10 cellular contexts compared by ENCODE assay signal in genomic region chr1:15426492-15427279, GRCh38. TPM values are rescaled to one million over a fixed set of nuclear protein-coding genes. Genes with fewer than 3 reads are reported as not detected.
DNase-seq lines count a peak whose midpoint lies in the region; ATAC-seq and TF ChIP-seq lines count a peak whose summit lies in the region.
"Had no signal": no experiment of that assay in that cellular context is flagged by ENCODE, and none has a peak within 500 bp of the region (broad histone marks: within the 10 kb centered on the region; RNA-seq: fewer than 3 reads in every experiment).

No MANE protein-coding gene starts in this region.

- DNase-seq in MV-4-11 (lab: John Stamatoyannopoulos, UW) (peak; percentile 15), adrenal gland (peak; percentile 73 to 86 (median 81)), iris pigment epithelial cell (ENCODE audit: low read depth) (peak; percentile 63), RPMI8226 (no peak), retina (no peak), ecto neural progenitor cell (ENCODE audit: low spot score) (no peak)
- no peak for DNase-seq in stimulated activated naive CD8-positive, alpha-beta T cell treated with anti-CD3 and anti-CD28 coated beads, Interleukin-15, amount 100 ng/mL, for 72 hours
- DNase-seq: NCI-H82 had no signal

- TF ChIP-seq POLR2A in adrenal gland (IDR thresholded peaks at IDR 0.05): peak in 1 of 2 donors; percentile 41

- ATAC-seq in stimulated activated naive CD8-positive, alpha-beta T cell treated with anti-CD3 and anti-CD28 coated beads, Interleukin-15, amount 100 ng/mL, for 72 hours: peak; percentile 14
- ATAC-seq in HG02588 (IDR thresholded peaks at IDR 0.05; ENCODE audit: unreplicated experiment): no peak

- peak; percentile 5 to 69 (median 61) for TF ChIP-seq CTCF in adrenal gland (IDR thresholded peaks at IDR 0.05)

- peaks cover 7 to 33% of the 10 kb centered on the region in 2 donors for H3K4me1 ChIP-seq in adrenal gland (replicated peaks in 1 of 2)

- H3K4me1 Mint-ChIP-seq in stimulated activated naive CD8-positive, alpha-beta T cell treated with anti-CD3 and anti-CD28 coated beads, Interleukin-15, amount 100 ng/mL, for 72 hours: peaks cover 10% of the 10 kb centered on the region

- H3K27ac ChIP-seq in adrenal gland: peak overlapping the region; percentile 69 to 91 (median 78)

- H3K9me3 ChIP-seq in adrenal gland (replicated peaks in 1 of 3): no peaks in the 10 kb centered on the region

- WGBS in adrenal gland, 4 donors: 46 to 65% (median 49%) methylated on average over 13 to 30 of the region's 30 CpGs

- H3K4me3 ChIP-seq in adrenal gland: no peak overlapping the region

- peaks cover 0 to 14% of the 10 kb centered on the region in 2 donors for H3K36me3 ChIP-seq in adrenal gland (replicated peaks in 1 of 2)

- H3K27me3 Mint-ChIP-seq in stimulated activated naive CD8-positive, alpha-beta T cell treated with anti-CD3 and anti-CD28 coated beads, Interleukin-15, amount 100 ng/mL, for 72 hours: no peaks in the 10 kb centered on the region

- intact Hi-C loops in adrenal gland (cut with DNase I): no loop called here

- H3K27me3 ChIP-seq in adrenal gland: no peaks in the 10 kb centered on the region

- H3K9me3 Mint-ChIP-seq in stimulated activated naive CD8-positive, alpha-beta T cell treated with anti-CD3 and anti-CD28 coated beads, Interleukin-15, amount 100 ng/mL, for 72 hours: no peaks in the 10 kb centered on the region

- H3K27ac Mint-ChIP-seq in stimulated activated naive CD8-positive, alpha-beta T cell treated with anti-CD3 and anti-CD28 coated beads, Interleukin-15, amount 100 ng/mL, for 72 hours: peak overlapping the region in 1 of 2 donors; percentile 69

- H3K4me3 Mint-ChIP-seq in stimulated activated naive CD8-positive, alpha-beta T cell treated with anti-CD3 and anti-CD28 coated beads, Interleukin-15, amount 100 ng/mL, for 72 hours: no peak overlapping the region

RNA-seq across cellular contexts. Expression of gene CTRC, which starts 11.6 kb away (rescaled TPM):
- total RNA-seq in adrenal gland: 1 to 10 TPM in 2 of 8 donors, under 1 TPM in 1, not detected in 5; 0.56 to 3.5 (median 3.1) TPM
- polyA plus RNA-seq in adrenal gland: 1 to 10 TPM in 1 of 3 donors, under 1 TPM in 1, not detected in 1; 0.56 to 1.3 TPM
- total RNA-seq: kidney epithelial cell had no signal

RNA-seq across cellular contexts. Expression of gene EFHD2, which starts 17.0 kb away (rescaled TPM):
- 100 to 1,000 TPM in 2 of 8 donors, 10 to 100 TPM in 6; 67.2 to 113 (median 87.9) TPM for total RNA-seq in adrenal gland
- 100 to 1,000 TPM in 2 of 3 donors, 10 to 100 TPM in 1; 47.4 to 119 (median 111) TPM for polyA plus RNA-seq in adrenal gland

RNA-seq across cellular contexts. Expression of gene CELA2A, which starts 29.8 kb away (rescaled TPM):
- total RNA-seq in adrenal gland: 10 to 100 TPM in 4 of 8 donors, 1 to 10 TPM in 3, under 1 TPM in 1; 0.97 to 45.4 (median 9.8) TPM
- polyA plus RNA-seq in adrenal gland: 10 to 100 TPM in 1 of 3 donors, 1 to 10 TPM in 2; 1.2 to 16.4 (median 3.9) TPM
- total RNA-seq: kidney epithelial cell had no signal

RNA-seq across cellular contexts. Expression of gene CELA2B, which starts 49.2 kb away (rescaled TPM):
- total RNA-seq in adrenal gland: 10 to 100 TPM in 4 of 8 donors, 1 to 10 TPM in 2, not detected in 2; 2.0 to 28.1 (median 11.5) TPM
- polyA plus RNA-seq in adrenal gland: 1 to 10 TPM in 2 of 3 donors, not detected in 1; 6.0 to 6.8 TPM
- total RNA-seq: kidney epithelial cell had no signal

Comparison
In these comparisons a context has a peak if more than half of its experiments do, and no peak if none do; other contexts are left out.
1. DNase-seq: peak in MV-4-11 (single experiment), adrenal gland (7 of 7) and iris pigment epithelial cell (single experiment); none in stimulated activated naive CD8-positive, alpha-beta T cell treated with anti-CD3 and anti-CD28 coated beads, Interleukin-15, amount 100 ng/mL, for 72 hours (0 of 2), RPMI8226 (single experiment), retina (single experiment) and ecto neural progenitor cell (single experiment).